7 cellular contexts compared by ENCODE assay signal in the genomic region with DNA sequence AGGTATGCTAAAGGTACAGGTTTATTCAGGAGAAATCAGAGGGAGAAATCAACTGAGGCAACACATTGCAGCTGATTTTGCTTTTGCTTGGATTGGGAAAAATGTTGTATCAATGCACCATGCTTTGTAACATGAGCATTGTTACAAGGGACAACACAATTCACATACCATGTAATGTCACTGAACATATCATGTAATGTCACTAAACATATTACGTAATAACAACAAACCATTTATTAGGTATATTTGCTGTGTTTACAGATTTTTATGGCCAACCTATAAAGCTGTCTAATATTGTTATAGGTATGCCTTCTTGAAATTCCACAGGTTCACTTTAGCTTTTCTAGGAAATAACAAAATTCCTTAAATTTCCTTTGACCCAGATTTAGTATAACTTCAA.
"Had no signal": no experiment of that assay in that cellular context is flagged by ENCODE, and none has a peak within 500 bp of the region (broad histone marks: within the 10 kb centered on the region; RNA-seq: fewer than 3 reads in every experiment).

No MANE protein-coding gene starts in this region.

- H3K27ac ChIP-seq: GM23248 had no signal

- H3K27ac Mint-ChIP-seq: H9 had no signal

- H3K9ac ChIP-seq: GM23248 had no signal

- FAIRE-seq: H54, HTR-8/SVneo had no signal

- H2AFZ ChIP-seq: GM23248 had no signal

- H3K4me3 Mint-ChIP-seq: H9 had no signal

- DNase-seq: GM23248, GOT3, H9, HCEC 1CT, KBM-7 had no signal

- H3K4me3 ChIP-seq: GM23248 had no signal
